In the genomic region with DNA sequence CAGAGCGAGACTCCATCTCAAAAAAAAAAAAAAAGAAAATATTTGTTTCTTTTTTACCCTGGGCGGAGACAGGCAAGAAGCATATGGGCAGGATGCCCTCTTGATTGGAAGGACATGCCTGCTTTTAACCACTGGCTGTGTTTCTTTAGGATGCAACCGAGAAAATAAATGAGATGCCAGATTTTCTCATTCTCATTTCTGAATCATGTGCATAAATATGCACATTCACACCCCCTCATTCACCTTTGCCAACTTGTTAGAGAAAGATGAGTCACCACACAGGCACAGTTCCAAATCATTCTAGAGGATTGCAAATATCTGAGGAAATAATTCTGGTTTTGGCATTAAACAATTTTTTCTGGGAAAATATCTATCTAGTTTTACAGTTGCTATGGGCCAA, we compare ENCODE assay signal across 9 cellular contexts. TPM values are rescaled to one million over a fixed set of nuclear protein-coding genes. Genes with fewer than 3 reads are reported as not detected.
DNase-seq lines count a peak whose midpoint lies in the region; ATAC-seq and TF ChIP-seq lines count a peak whose summit lies in the region.
"Had no signal": no experiment of that assay in that cellular context is flagged by ENCODE, and none has a peak within 500 bp of the region (broad histone marks: within the 10 kb centered on the region; RNA-seq: fewer than 3 reads in every experiment).

No MANE protein-coding gene starts in this region.

- peak overlapping the region; percentile 55 for H3K4me3 ChIP-seq in adipocyte (ENCODE audit: low read length)
- no peak overlapping the region for H3K4me3 ChIP-seq in left ventricle myocardium inferior
- H3K4me3 ChIP-seq in thoracic aorta: peak overlapping the region; percentile 29
- no peak overlapping the region for H3K4me3 ChIP-seq in BE2C (ENCODE audit: low read depth, low read length)

- no peaks in the 10 kb centered on the region for H3K9me3 Mint-ChIP-seq in activated naive CD8-positive, alpha-beta T cell treated with anti-CD3 and anti-CD28 coated beads for 36 hours
- H3K9me3 Mint-ChIP-seq: central memory CD8-positive, alpha-beta T cell had no signal

- no peak overlapping the region for H3K27ac Mint-ChIP-seq in activated naive CD8-positive, alpha-beta T cell treated with anti-CD3 and anti-CD28 coated beads for 36 hours

- H3K36me3 ChIP-seq in adipocyte (ENCODE audit: control insufficient read depth, insufficient read depth, low read length, severe bottlenecking): no peaks in the 10 kb centered on the region
- H3K36me3 ChIP-seq in left ventricle myocardium inferior: no peaks in the 10 kb centered on the region
- H3K36me3 ChIP-seq in thoracic aorta: no peaks in the 10 kb centered on the region
- no peaks in the 10 kb centered on the region for H3K36me3 ChIP-seq in BE2C
- H3K36me3 ChIP-seq: Peyer's patch had no signal

- H3K4me1 ChIP-seq in adipocyte (ENCODE audit: control insufficient read depth, insufficient read depth, low read length): peaks cover 19% of the 10 kb centered on the region
- H3K4me1 ChIP-seq in left ventricle myocardium inferior: no peaks in the 10 kb centered on the region
- peaks cover 9 to 19% of the 10 kb centered on the region in 2 donors for H3K4me1 ChIP-seq in thoracic aorta (ENCODE audit: control insufficient read depth in 1 of 2, low read depth in 2 of 2)
- H3K4me1 ChIP-seq in BE2C: peaks cover 3% of the 10 kb centered on the region; the same call in 1 of the 2 replicates

- H3K9me3 ChIP-seq in adipocyte (ENCODE audit: control insufficient read depth, low read length): no peaks in the 10 kb centered on the region
- no peaks in the 10 kb centered on the region for H3K9me3 ChIP-seq in left ventricle myocardium inferior (replicated peaks)
- H3K9me3 ChIP-seq in thoracic aorta: no peaks in the 10 kb centered on the region
- H3K9me3 ChIP-seq in BE2C: no peaks in the 10 kb centered on the region
- H3K9me3 ChIP-seq: Peyer's patch had no signal

- TF ChIP-seq CTCF in left ventricle myocardium inferior (IDR thresholded peaks at IDR 0.05; ENCODE audit: borderline replicate concordance) (no peak), thoracic aorta (IDR thresholded peaks at IDR 0.05) (no peak), BE2C (IDR thresholded peaks at IDR 0.05; ENCODE audit: low read depth, low read length) (no peak)

- no peaks in the 10 kb centered on the region for H3K27me3 ChIP-seq in adipocyte (replicated peaks; ENCODE audit: control insufficient read depth, insufficient read depth, low read length)
- no peaks in the 10 kb centered on the region for H3K27me3 ChIP-seq in left ventricle myocardium inferior (ENCODE audit: low read depth)
- no peaks in the 10 kb centered on the region for H3K27me3 ChIP-seq in thoracic aorta (replicated peaks; ENCODE audit: insufficient read depth)
- no peaks in the 10 kb centered on the region for H3K27me3 ChIP-seq in BE2C
- H3K27me3 ChIP-seq: Peyer's patch had no signal

- peak overlapping the region; percentile 68 for H3K9ac ChIP-seq in adipocyte (ENCODE audit: low read length)

- peaks cover 10% of the 10 kb centered on the region for H3K4me1 Mint-ChIP-seq in activated naive CD8-positive, alpha-beta T cell treated with anti-CD3 and anti-CD28 coated beads for 36 hours

- H3K4me3 Mint-ChIP-seq in activated naive CD8-positive, alpha-beta T cell treated with anti-CD3 and anti-CD28 coated beads for 36 hours: no peak overlapping the region
- H3K4me3 Mint-ChIP-seq: central memory CD8-positive, alpha-beta T cell had no signal

- H3K27ac ChIP-seq in left ventricle myocardium inferior (replicated peaks) (peak overlapping the region; percentile 42), thoracic aorta (peak overlapping the region; percentile 53 to 59)

- peak; percentile 57 for ATAC-seq in thoracic aorta (ENCODE audit: insufficient number of reproducible peaks, low FRiP score, low read depth)
- ATAC-seq in GM19395 (IDR thresholded peaks at IDR 0.05; ENCODE audit: unreplicated experiment): no peak

- peaks cover 4% of the 10 kb centered on the region for H3K27me3 Mint-ChIP-seq in activated naive CD8-positive, alpha-beta T cell treated with anti-CD3 and anti-CD28 coated beads for 36 hours

- H3K36me3 Mint-ChIP-seq in activated naive CD8-positive, alpha-beta T cell treated with anti-CD3 and anti-CD28 coated beads for 36 hours: no peaks in the 10 kb centered on the region

- intact Hi-C loops in left ventricle myocardium inferior (cut with micrococcal nuclease): no loop called here

- DNase-seq in HPDE6-E6E7 (ENCODE audit: extremely low spot score) (peak; percentile 84), adipocyte (ENCODE audit: low read depth) (peak; percentile 94), left ventricle myocardium inferior (no peak), thoracic aorta (ENCODE audit: low spot score) (peak; percentile 74), BE2C (no peak)
- DNase-seq in activated naive CD8-positive, alpha-beta T cell treated with anti-CD3 and anti-CD28 coated beads for 36 hours: no peak

RNA-seq across cellular contexts. Expression of gene LIPH, which starts 3.3 kb away (rescaled TPM):
- total RNA-seq in left ventricle myocardium inferior (0.44 TPM), thoracic aorta (1 to 10 TPM; 2.0 to 4.5 TPM)
- total RNA-seq in activated naive CD8-positive, alpha-beta T cell treated with anti-CD3 and anti-CD28 coated beads for 36 hours: not detected
- not detected for polyA plus RNA-seq in BE2C (2012; ENCODE audit: insufficient read depth, insufficient read length, low read depth)

RNA-seq across cellular contexts. Expression of gene SENP2, which starts 37.0 kb away (rescaled TPM):
- 30.6 TPM for total RNA-seq in left ventricle myocardium inferior
- total RNA-seq in thoracic aorta: 10 to 100 TPM; 23.2 to 49.0 TPM
- total RNA-seq in activated naive CD8-positive, alpha-beta T cell treated with anti-CD3 and anti-CD28 coated beads for 36 hours: 10 to 100 TPM; 35.2 to 36.4 TPM
- 21.2 TPM for polyA plus RNA-seq in BE2C (2012; ENCODE audit: insufficient read depth, insufficient read length, low read depth)

RNA-seq across cellular contexts. Expression of gene TMEM41A, which starts 50.3 kb away (rescaled TPM):
- 10.0 TPM for total RNA-seq in left ventricle myocardium inferior
- total RNA-seq in thoracic aorta: 10 to 100 TPM; 10.8 to 17.0 TPM
- 10 to 100 TPM; 18.4 to 20.0 TPM for total RNA-seq in activated naive CD8-positive, alpha-beta T cell treated with anti-CD3 and anti-CD28 coated beads for 36 hours
- polyA plus RNA-seq in BE2C (2012; ENCODE audit: insufficient read depth, insufficient read length, low read depth): 23.3 TPM

Comparison
In these comparisons a context has a peak if more than half of its experiments do, and no peak if none do; other contexts are left out.
1. DNase-seq: peak in HPDE6-E6E7 (single experiment), adipocyte (single experiment) and thoracic aorta (single experiment); none in left ventricle myocardium inferior (single experiment), activated naive CD8-positive, alpha-beta T cell treated with anti-CD3 and anti-CD28 coated beads for 36 hours (single experiment) and BE2C (single experiment).
2. H3K4me3 ChIP-seq: peak in adipocyte (single experiment) and thoracic aorta (single experiment); none in left ventricle myocardium inferior (single experiment) and BE2C (single experiment).